26 cellular contexts compared by ENCODE assay signal in the genomic region with DNA sequence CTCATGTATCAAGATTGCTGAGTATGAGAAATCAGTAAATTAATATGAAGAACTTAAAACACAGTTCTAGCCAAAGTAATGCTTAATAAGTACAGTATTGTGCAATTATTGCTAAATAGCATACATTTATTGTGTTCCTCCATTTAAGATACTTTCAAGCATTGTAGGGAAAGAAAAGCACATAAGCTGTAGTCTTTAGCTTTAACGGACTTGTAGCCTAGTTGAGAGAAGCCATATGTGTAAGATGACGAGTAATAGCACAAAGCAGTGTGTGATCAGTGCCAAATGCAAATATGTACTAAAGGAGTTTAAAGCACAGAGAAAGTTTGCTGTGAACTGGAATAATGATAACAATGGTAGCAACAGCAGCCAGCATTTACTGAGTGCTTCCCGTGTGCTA. TPM values are rescaled to one million over a fixed set of nuclear protein-coding genes. Genes with fewer than 3 reads are reported as not detected.
DNase-seq lines count a peak whose midpoint lies in the region; ATAC-seq, FAIRE-seq and TF ChIP-seq lines count a peak whose summit lies in the region.
"Had no signal": no experiment of that assay in that cellular context is flagged by ENCODE, and none has a peak within 500 bp of the region (broad histone marks: within the 10 kb centered on the region; RNA-seq: fewer than 3 reads in every experiment).

No MANE protein-coding gene starts in this region.

- peaks cover 41% of the 10 kb centered on the region for H3K4me1 Mint-ChIP-seq in activated T-helper 17 cell treated with anti-CD3 and anti-CD28 coated beads, Interleukin-2, amount 50 U/mL, for 72 hours

- no peak for TF ChIP-seq CTCF in A549 (IDR thresholded peaks at IDR 0.05)
- no peak for TF ChIP-seq CTCF in LNCaP clone FGC (IDR thresholded peaks at IDR 0.05; ENCODE audit: control insufficient read depth, extremely low read depth, insufficient read depth)

- H3K27ac ChIP-seq in A549 (no peak overlapping the region), small intestine (ENCODE audit: low read depth in 1 of 2, low read length in 1 of 2) (no peak overlapping the region)
- H3K27ac ChIP-seq: epithelial cell of prostate, left lung had no signal

- no peaks in the 10 kb centered on the region for H3K36me3 ChIP-seq in small intestine (ENCODE audit: control insufficient read depth in 2 of 2, insufficient read depth in 2 of 2, low read length in 2 of 2)
- no peaks in the 10 kb centered on the region for H3K36me3 ChIP-seq in MG63
- H3K36me3 ChIP-seq: ascending aorta, BE2C, left lung had no signal

- H3K27me3 Mint-ChIP-seq in activated T-helper 17 cell treated with anti-CD3 and anti-CD28 coated beads, Interleukin-2, amount 50 U/mL, for 72 hours: no peaks in the 10 kb centered on the region
- H3K27me3 Mint-ChIP-seq: activated naive CD8-positive, alpha-beta T cell treated with anti-CD3 and anti-CD28 coated beads, Interleukin-2, amount 10 ng/mL, durations not matched to agents 7 days and 5 days had no signal

- ATAC-seq in A549: no peak
- ATAC-seq in activated T-helper 17 cell treated with anti-CD3 and anti-CD28 coated beads, Interleukin-2, amount 50 U/mL, for 72 hours (replicated peaks): no peak
- ATAC-seq: HCT116, left lung had no signal

- H3K9me3 Mint-ChIP-seq in activated T-helper 17 cell treated with anti-CD3 and anti-CD28 coated beads, Interleukin-2, amount 50 U/mL, for 72 hours: no peaks in the 10 kb centered on the region
- H3K9me3 Mint-ChIP-seq: activated naive CD8-positive, alpha-beta T cell treated with anti-CD3 and anti-CD28 coated beads, Interleukin-2, amount 10 ng/mL, durations not matched to agents 7 days and 5 days had no signal

- no peak for DNase-seq in A549 (ENCODE audit: low read depth in 1 of 2, low spot score in 1 of 2)
- peak; percentile 38 for DNase-seq in LNCaP clone FGC (ENCODE audit: low read depth)
- DNase-seq in fibroblast of the conjunctiva (ENCODE audit: low read depth): peak; percentile 2
- DNase-seq in small intestine: peak; percentile 20
- no peak for DNase-seq in MG63
- no peak for DNase-seq in activated effector memory CD4-positive, alpha-beta T cell treated with anti-CD3 and anti-CD28 coated beads, Interleukin-2, amount 50 U/mL, for 16 hours
- DNase-seq: ACHN; activated CD4-positive, alpha-beta T cell treated with anti-CD3 and anti-CD28 coated beads for 48 hours; activated effector memory CD4-positive, alpha-beta T cell treated with Interleukin-2 at 50 U/mL for 16 hours; activated naive CD8-positive, alpha-beta T cell treated with anti-CD3 and anti-CD28 coated beads, Interleukin-2, amount 10 ng/mL, durations not matched to agents 7 days and 5 days; BE2C; effector memory CD4-positive, alpha-beta T cell; left lung; mesenchymal stem cell; NCI-H1092; NCI-H1694; posterior cingulate gyrus; stimulated activated CD4-positive, alpha-beta T cell treated with anti-CD3 and anti-CD28 coated beads, Interleukin-15, amount 100 ng/mL, for 24 hours; stimulated activated CD4-positive, alpha-beta T cell treated with anti-CD3 and anti-CD28 coated beads, Interleukin-4, amount 100 ng/mL, for 4 hours had no signal

- no peak overlapping the region for H3K4me2 ChIP-seq in A549

- WGBS in A549 (ENCODE audit: missing lambda C conversion rate): 91% methylated on average over 3 of the region's 3 CpGs
- 77 to 81% (median 80%) methylated on average over 3 of the region's 3 CpGs for WGBS in small intestine, 3 donors

- H3K9me3 ChIP-seq in A549 (no peaks in the 10 kb centered on the region), small intestine (ENCODE audit: control insufficient read depth, low read depth) (no peaks in the 10 kb centered on the region), MG63 (no peaks in the 10 kb centered on the region)
- H3K9me3 ChIP-seq: ascending aorta, BE2C, left lung had no signal

- H3K4me3 ChIP-seq in A549: no peak overlapping the region
- no peak overlapping the region for H3K4me3 ChIP-seq in LNCaP clone FGC (ENCODE audit: low read depth, low read length)
- no peak overlapping the region for H3K4me3 ChIP-seq in small intestine (ENCODE audit: low read depth in 1 of 2, low read length in 2 of 2)
- no peak overlapping the region for H3K4me3 ChIP-seq in MG63
- H3K4me3 ChIP-seq: ascending aorta, coronary artery, left lung had no signal

- H3K27ac Mint-ChIP-seq in activated T-helper 17 cell treated with anti-CD3 and anti-CD28 coated beads, Interleukin-2, amount 50 U/mL, for 72 hours: no peak overlapping the region
- H3K27ac Mint-ChIP-seq: activated naive CD8-positive, alpha-beta T cell treated with anti-CD3 and anti-CD28 coated beads, Interleukin-2, amount 10 ng/mL, durations not matched to agents 7 days and 5 days had no signal

- H3K4me1 ChIP-seq in A549 (no peaks in the 10 kb centered on the region; the same call in 2 of the 3 replicates), small intestine (ENCODE audit: control insufficient read depth in 2 of 2, insufficient read depth in 1 of 2, low read depth in 1 of 2, low read length in 1 of 2) (no peaks in the 10 kb centered on the region)

- FAIRE-seq in A549 (lab: Jason Lieb, UNC): no peak
- FAIRE-seq in small intestine (lab: Jason Lieb, UNC): no peak
- FAIRE-seq: GM12892, islet of Langerhans had no signal

- POLR2A ChIA-PET in A549 (lab: Yijun Ruan, JAX): no interaction called here

- H3K36me3 Mint-ChIP-seq in activated T-helper 17 cell treated with anti-CD3 and anti-CD28 coated beads, Interleukin-2, amount 50 U/mL, for 72 hours (ENCODE audit: low read depth): peaks cover 24% of the 10 kb centered on the region

- TF ChIP-seq EP300 in A549 (IDR thresholded peaks at IDR 0.05): no peak

- TF ChIP-seq POLR2A in A549 (IDR thresholded peaks at IDR 0.05; ENCODE audit: low read length): no peak

- no peak overlapping the region for H3K4me3 Mint-ChIP-seq in activated T-helper 17 cell treated with anti-CD3 and anti-CD28 coated beads, Interleukin-2, amount 50 U/mL, for 72 hours
- H3K4me3 Mint-ChIP-seq: activated naive CD8-positive, alpha-beta T cell treated with anti-CD3 and anti-CD28 coated beads, Interleukin-2, amount 10 ng/mL, durations not matched to agents 7 days and 5 days had no signal

- CTCF ChIA-PET in A549 (lab: Yijun Ruan, JAX): interaction anchor here (2.8 kb wide), 1 partner anchor 9 kb away, joined by 7 read pairs; no protein-coding TSS in a partner anchor

- H3K27me3 ChIP-seq in small intestine (ENCODE audit: control insufficient read depth in 2 of 2, insufficient read depth in 2 of 2, low read length in 2 of 2): no peaks in the 10 kb centered on the region
- H3K27me3 ChIP-seq in MG63: no peaks in the 10 kb centered on the region
- H3K27me3 ChIP-seq: ascending aorta, BE2C, left lung had no signal

- no peak for TF ChIP-seq RAD21 in A549 (conservative IDR thresholded peaks at IDR 0.05 in 1 of 2, IDR thresholded peaks at IDR 0.05 in 1 of 2)

TF ChIP-seq in A549, 52 proteins besides CTCF, POLR2A, EP300 and RAD21:
- TF ChIP-seq MAFK (IDR thresholded peaks at IDR 0.05; ENCODE audit: partially characterized antibody) (peak; percentile 29), CHD4 (IDR thresholded peaks at IDR 0.05; ENCODE audit: borderline replicate concordance) (no peak), TFCP2L1 (CRISPR knock-in tag; IDR thresholded peaks at IDR 0.05) (no peak)
- TF ChIP-seq, protein P1, sequence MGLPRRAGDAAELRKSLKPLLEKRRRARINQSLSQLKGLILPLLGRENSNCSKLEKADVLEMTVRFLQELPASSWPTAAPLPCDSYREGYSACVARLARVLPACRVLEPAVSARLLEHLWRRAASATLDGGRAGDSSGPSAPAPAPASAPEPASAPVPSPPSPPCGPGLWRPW (IDR thresholded peaks at IDR 0.05): no peak
- TF ChIP-seq, protein P2, sequence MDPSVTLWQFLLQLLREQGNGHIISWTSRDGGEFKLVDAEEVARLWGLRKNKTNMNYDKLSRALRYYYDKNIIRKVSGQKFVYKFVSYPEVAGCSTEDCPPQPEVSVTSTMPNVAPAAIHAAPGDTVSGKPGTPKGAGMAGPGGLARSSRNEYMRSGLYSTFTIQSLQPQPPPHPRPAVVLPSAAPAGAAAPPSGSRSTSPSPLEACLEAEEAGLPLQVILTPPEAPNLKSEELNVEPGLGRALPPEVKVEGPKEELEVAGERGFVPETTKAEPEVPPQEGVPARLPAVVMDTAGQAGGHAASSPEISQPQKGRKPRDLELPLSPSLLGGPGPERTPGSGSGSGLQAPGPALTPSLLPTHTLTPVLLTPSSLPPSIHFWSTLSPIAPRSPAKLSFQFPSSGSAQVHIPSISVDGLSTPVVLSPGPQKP (IDR thresholded peaks at IDR 0.05; ENCODE audit: low read depth, low read length): no peak

RNA-seq across cellular contexts. Expression of a gene that starts 38.1 kb away (rescaled TPM):
- 7.0 and 9.9 TPM in 2 replicates for polyA plus RNA-seq in A549 (2011; rRNA removed)
- polyA plus RNA-seq in A549 (2012; cell fraction: cytosol; rRNA removed): 2.1 and 2.6 TPM in 2 replicates
- 3.5 and 5.5 TPM in 2 replicates for polyA plus RNA-seq in A549 (2012; cell fraction: nucleus; rRNA removed)
- 4.0 to 5.0 TPM (median 4.4 TPM) in 3 replicates for polyA plus RNA-seq in A549 (2017; fragmentation: RNase III; extraction: RNeasy Plus Mini Kit Qiagen cat#74134 plus additional on column Dnase treatment)
- polyA minus RNA-seq in A549 (2011; rRNA and poly(A)+ RNA removed): 18.5 and 18.7 TPM in 2 replicates
- polyA plus RNA-seq in small intestine: 1 to 10 TPM; 5.1 to 9.6 (median 7.2) TPM
- total RNA-seq in activated T-helper 17 cell treated with anti-CD3 and anti-CD28 coated beads, Interleukin-2, amount 50 U/mL, for 72 hours: 10 to 100 TPM; 45.9 to 49.0 TPM
- total RNA-seq in MG63 (2014; rRNA removed; shearing (Covaris generic); ENCODE audit: low replicate concordance): 2.3 and 3.0 TPM in 2 replicates

Comparison
In these comparisons a context has a peak if more than half of its experiments do, and no peak if none do; other contexts are left out.
1. DNase-seq: peak in LNCaP clone FGC (single experiment), fibroblast of the conjunctiva (single experiment) and small intestine (single experiment); none in A549 (0 of 2), MG63 (single experiment) and activated effector memory CD4-positive, alpha-beta T cell treated with anti-CD3 and anti-CD28 coated beads, Interleukin-2, amount 50 U/mL, for 16 hours (single experiment).
2. RNA of a gene that starts 38.1 kb away (total RNA-seq): 45.9 to 49.0 TPM in activated T-helper 17 cell treated with anti-CD3 and anti-CD28 coated beads, Interleukin-2, amount 50 U/mL, for 72 hours; 2.3 to 3.0 TPM in MG63; every median in the first group is over 10 times any median in the second.